ENCODE assay signal across 20 cellular contexts in genomic region chr6:79005024-79005423, GRCh38.
DNase-seq lines count a peak whose midpoint lies in the region; ATAC-seq and TF ChIP-seq lines count a peak whose summit lies in the region.
"Had no signal": no experiment of that assay in that cellular context is flagged by ENCODE, and none has a peak within 500 bp of the region (broad histone marks: within the 10 kb centered on the region; RNA-seq: fewer than 3 reads in every experiment).

No MANE protein-coding gene starts in this region.

- in situ Hi-C loops in IMR-90 (cut with MboI; ENCODE audit: low sequenced_read_pairs) (no loop called here), brain microvascular endothelial cell (cut with HindIII; ENCODE audit: low pct_ligation_motif_present, low sequenced_read_pairs) (no loop called here)

- H3K4me2 ChIP-seq in IMR-90 (ENCODE audit: low read depth, low read length), result no peak overlapping the region
- H3K4me2 ChIP-seq: BLaER1 treated with 17β-estradiol and CSF1 and Interleukin-3, amounts not matched to agents 10 nM and 100 nM had no signal

- POLR2A ChIA-PET in IMR-90 (lab: Charles Lee; ENCODE audit: unreplicated experiment), result no interaction called here

- peaks cover 0 to 4% of the 10 kb centered on the region in 2 experiments; a peak in 1 of 4 replicates for H3K79me1 ChIP-seq in IMR-90 (ENCODE audit: low read depth in 1 of 2, low read length in 2 of 2)

- CTCF ChIA-PET in IMR-90 (lab: Yijun Ruan, JAX), result interaction anchor here (1.0 kb wide), 1 partner anchor 11 kb away, joined by 5 read pairs; no protein-coding TSS in a partner anchor

- no peak overlapping the region for H3K4ac ChIP-seq in IMR-90 (ENCODE audit: low read depth, low read length)

- H3K79me2 ChIP-seq in ACC112 (ENCODE audit: control insufficient read depth, insufficient read depth, low read length, unreplicated experiment), result no peaks in the 10 kb centered on the region

- no peak for TF ChIP-seq POLR2A in IMR-90 (IDR thresholded peaks at IDR 0.05; ENCODE audit: low read depth, low read length)

- TF ChIP-seq CTCF in IMR-90 (conservative IDR thresholded peaks at IDR 0.05; ENCODE audit: low read depth, low read length), result no peak
- TF ChIP-seq CTCF in brain microvascular endothelial cell (IDR thresholded peaks at IDR 0.05; ENCODE audit: low read depth, low read length, missing control alignments), result no peak

- H2BK5ac ChIP-seq in IMR-90 (ENCODE audit: low read depth, low read length, poor library complexity, severe bottlenecking), result no peak overlapping the region

- no peaks in the 10 kb centered on the region for H3K9me1 ChIP-seq in IMR-90 (ENCODE audit: insufficient read depth, low read length)

- TF ChIP-seq RAD21 in IMR-90 (IDR thresholded peaks at IDR 0.05; ENCODE audit: low read length), result no peak

- no peak overlapping the region for H3K23ac ChIP-seq in IMR-90 (ENCODE audit: low read depth, low read length)

- no peak overlapping the region for H4K91ac ChIP-seq in IMR-90 (ENCODE audit: insufficient read depth, low read depth, low read length)

- no peaks in the 10 kb centered on the region for H4K20me1 ChIP-seq in IMR-90 (ENCODE audit: insufficient read depth, low read length)
- H4K20me1 ChIP-seq: BLaER1 treated with 17β-estradiol and CSF1 and Interleukin-3, amounts not matched to agents 10 nM and 100 nM had no signal

- ATAC-seq in IMR-90 (ENCODE audit: low read depth) (no peak), left lobe of liver (no peak), HG02852 (IDR thresholded peaks at IDR 0.05; ENCODE audit: unreplicated experiment) (no peak), HG03460 (IDR thresholded peaks at IDR 0.05; ENCODE audit: unreplicated experiment) (no peak)
- ATAC-seq: HCT116 had no signal

- H2BK15ac ChIP-seq in IMR-90 (ENCODE audit: low read depth, low read length), result no peak overlapping the region

- no peak overlapping the region for H2BK120ac ChIP-seq in IMR-90 (ENCODE audit: low read depth, low read length)

- no TSS peak for BruUV-seq in IMR-90 (replicated peaks; lab: Mats Ljungman, UMichigan)

- peak overlapping the region; percentile 55 for H3K27ac ChIP-seq in ACC112 (ENCODE audit: low read depth, low read length)
- no peak overlapping the region for H3K27ac ChIP-seq in IMR-90 (ENCODE audit: insufficient read depth, low read length)
- peak overlapping the region; percentile 28 for H3K27ac ChIP-seq in brain microvascular endothelial cell
- H3K27ac ChIP-seq: BLaER1 treated with 17β-estradiol and CSF1 and Interleukin-3, amounts not matched to agents 10 nM and 100 nM had no signal

- no peak overlapping the region for H4K8ac ChIP-seq in IMR-90 (ENCODE audit: low read depth in 2 of 2, low read length in 2 of 2)

- H3K9ac ChIP-seq in IMR-90 (ENCODE audit: low read depth, low read length), result no peak overlapping the region
- H3K9ac ChIP-seq: BLaER1 treated with 17β-estradiol and CSF1 and Interleukin-3, amounts not matched to agents 10 nM and 100 nM had no signal

- H3K9me3 ChIP-seq in IMR-90 (ENCODE audit: control insufficient read depth, insufficient read depth, low read length), result no peaks in the 10 kb centered on the region
- H3K9me3 ChIP-seq: BLaER1 treated with 17β-estradiol and CSF1 and Interleukin-3, amounts not matched to agents 10 nM and 100 nM had no signal

- H3K4me3 ChIP-seq in ACC112 (ENCODE audit: low read depth, low read length), result peak overlapping the region; percentile 53
- H3K4me3 ChIP-seq in IMR-90 (ENCODE audit: insufficient read depth, low read depth, low read length), result no peak overlapping the region
- H3K4me3 ChIP-seq in brain microvascular endothelial cell (ENCODE audit: low read depth, low read length), result no peak overlapping the region
- H3K4me3 ChIP-seq: BLaER1 treated with 17β-estradiol and CSF1 and Interleukin-3, amounts not matched to agents 10 nM and 100 nM had no signal

- H2AK5ac ChIP-seq in IMR-90 (ENCODE audit: low read depth, low read length), result no peak overlapping the region

- H2BK20ac ChIP-seq in IMR-90 (ENCODE audit: low read depth, low read length), result no peak overlapping the region

- no peak overlapping the region for H4K5ac ChIP-seq in IMR-90 (ENCODE audit: low read depth, low read length)

- DNase-seq in IMR-90 (peak; percentile 2), brain microvascular endothelial cell (no peak), glomerular endothelial cell (ENCODE audit: extremely low read depth, low read depth, low spot score) (peak; percentile 10), EL (no peak), left lobe of liver (ENCODE audit: low spot score) (no peak)
- DNase-seq: CD8-positive, alpha-beta memory T cell; DMS79; Karpas-422; MM.1S; NCI-H1105 treated with DMSO at 0.1 percent for 48 hours; NCI-H187; NCI-H69; NK-92 treated with Interleukin-12 subunit alpha and Interleukin-12 subunit beta, amount 100 ng/mL, for 24 hours; OCI-M1; SHP77 treated with DMSO at 0.1 percent for 48 hours had no signal

- H2AFZ ChIP-seq in ACC112 (ENCODE audit: low read length, unreplicated experiment) (peak overlapping the region; percentile 32), IMR-90 (replicated peaks; ENCODE audit: low read length, poor library complexity) (no peak overlapping the region)

- H3K4me1 ChIP-seq in ACC112 (ENCODE audit: control insufficient read depth, insufficient read depth, low read length, unreplicated experiment) (peaks cover 26% of the 10 kb centered on the region), IMR-90 (ENCODE audit: control insufficient read depth, insufficient read depth, low read length) (no peaks in the 10 kb centered on the region)
- H3K4me1 ChIP-seq: BLaER1 treated with 17β-estradiol and CSF1 and Interleukin-3, amounts not matched to agents 10 nM and 100 nM had no signal

- dilution Hi-C loops in IMR-90 (cut with HindIII; ENCODE audit: low sequenced_read_pairs, unreplicated experiment), result no loop called here

- no peak overlapping the region for H2AK9ac ChIP-seq in IMR-90 (replicated peaks; ENCODE audit: low read depth, low read length, poor library complexity)

- 100% methylated on average over 1 of the region's 1 CpG; no CpG with 5 or more reads in 1 of the 2 experiments for WGBS in IMR-90 (ENCODE audit: extremely low coverage in 2 of 2, insufficient read length in 1 of 2), 2 experiments

- H3K36me3 ChIP-seq in ACC112 (ENCODE audit: insufficient read depth, low read length) (peaks cover 20% of the 10 kb centered on the region), IMR-90 (ENCODE audit: control insufficient read depth, insufficient read depth, low read length) (peaks cover 5% of the 10 kb centered on the region; the same call in 1 of the 2 replicates), brain microvascular endothelial cell (replicated peaks) (peaks cover 4% of the 10 kb centered on the region)

- H3K56ac ChIP-seq in IMR-90 (ENCODE audit: extremely low read depth, insufficient read depth, low read length), result no peak overlapping the region

- no peak overlapping the region for H3K18ac ChIP-seq in IMR-90 (ENCODE audit: low read depth, low read length)

- intact Hi-C loops in IMR-90 (cut with micrococcal nuclease), result loop anchor here (5.0 to 10.0 kb wide), 2 partner anchors 48 to 460 kb away; no protein-coding TSS in a partner anchor

- no peak overlapping the region for H3K14ac ChIP-seq in IMR-90 (replicated peaks; ENCODE audit: low read depth, low read length)

- H3K27me3 ChIP-seq in ACC112 (ENCODE audit: insufficient read depth, low read length) (no peaks in the 10 kb centered on the region), IMR-90 (ENCODE audit: control insufficient read depth, insufficient read depth, low read length) (no peaks in the 10 kb centered on the region), brain microvascular endothelial cell (replicated peaks) (no peaks in the 10 kb centered on the region)
- H3K27me3 ChIP-seq: BLaER1 treated with 17β-estradiol and CSF1 and Interleukin-3, amounts not matched to agents 10 nM and 100 nM had no signal

TF ChIP-seq in IMR-90, 13 proteins besides CTCF, POLR2A, EP300 and RAD21:
- TF ChIP-seq RFX5 (IDR thresholded peaks at IDR 0.05; ENCODE audit: low read depth, low read length) (no peak), NFE2L2 (IDR thresholded peaks at IDR 0.05; ENCODE audit: low read depth, low read length) (no peak), CHD1 (IDR thresholded peaks at IDR 0.05; ENCODE audit: low read depth, low read length) (no peak), ELK1 (IDR thresholded peaks at IDR 0.05; ENCODE audit: borderline replicate concordance, low read depth, low read length) (no peak), USF2 (IDR thresholded peaks at IDR 0.05; ENCODE audit: low read depth, low read length) (no peak), MAFK (IDR thresholded peaks at IDR 0.05; ENCODE audit: low read depth, low read length) (no peak), SMC3 (IDR thresholded peaks at IDR 0.05; ENCODE audit: low read depth, low read length) (no peak), MXI1 (IDR thresholded peaks at IDR 0.05; ENCODE audit: borderline replicate concordance, low read depth, low read length) (no peak), RCOR1 (IDR thresholded peaks at IDR 0.05; ENCODE audit: insufficient replicate concordance, low read length) (no peak), BHLHE40 (IDR thresholded peaks at IDR 0.05; ENCODE audit: low read depth, low read length) (no peak), CEBPB (IDR thresholded peaks at IDR 0.05; ENCODE audit: low read depth, low read length) (no peak), FOS (IDR thresholded peaks at IDR 0.05; ENCODE audit: low read depth, low read length) (no peak)

Comparison
In these comparisons a context has a peak if more than half of its experiments do, and no peak if none do; other contexts are left out.
1. DNase-seq: peak in IMR-90 (single experiment) and glomerular endothelial cell (single experiment); none in brain microvascular endothelial cell (single experiment), EL (single experiment) and left lobe of liver (single experiment).